ENCODE assay signal across 19 cellular contexts in the genomic region with DNA sequence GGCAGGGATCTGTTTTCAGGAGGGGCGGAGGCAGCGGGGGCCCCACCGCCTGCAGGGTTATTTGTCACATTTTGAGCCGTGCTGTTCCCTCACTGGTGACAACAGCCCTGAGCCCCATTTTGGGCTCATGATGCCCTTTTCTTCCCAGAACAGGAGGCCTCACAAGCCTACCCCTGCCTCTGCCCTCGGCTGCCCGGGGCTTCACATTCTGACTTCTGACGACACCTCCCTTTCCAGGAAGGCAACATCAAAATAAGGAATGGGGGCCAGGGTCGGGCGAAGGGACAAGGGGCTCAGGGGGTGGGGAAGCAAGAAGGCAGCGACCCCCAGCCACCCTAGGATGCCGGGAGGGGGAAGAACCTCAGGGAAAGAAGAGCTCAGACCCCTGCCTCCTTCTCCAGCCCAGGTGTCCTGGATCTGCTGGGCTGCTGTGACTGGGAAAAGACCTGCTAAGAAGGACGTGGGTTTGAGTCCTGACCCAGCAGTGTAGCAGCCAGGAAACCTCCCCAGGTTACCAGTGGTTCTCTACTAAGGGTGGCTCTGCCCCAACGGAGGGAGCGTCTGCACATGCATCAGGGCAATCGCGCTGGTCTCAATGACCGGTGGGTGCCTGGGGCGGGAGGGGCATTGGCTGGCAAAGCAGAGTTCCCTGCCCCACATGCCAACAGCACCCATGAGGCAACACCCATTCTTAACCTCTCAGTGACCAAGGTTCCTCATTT. TPM values are rescaled to one million over a fixed set of nuclear protein-coding genes. Genes with fewer than 3 reads are reported as not detected.
"Had no signal": no experiment of that assay in that cellular context is flagged by ENCODE, and none has a peak within 500 bp of the region (broad histone marks: within the 10 kb centered on the region; RNA-seq: fewer than 3 reads in every experiment).

No MANE protein-coding gene starts in this region.

- H3K9me3 ChIP-seq: ascending aorta, esophagus squamous epithelium, neutrophil had no signal

- H3K4me3 ChIP-seq: ascending aorta, esophagus squamous epithelium, lung had no signal

- H3K36me3 ChIP-seq: ascending aorta, esophagus squamous epithelium, neutrophil had no signal

- DNase-seq: activated CD4-positive, alpha-beta memory T cell treated with anti-CD3 and anti-CD28 coated beads, Interleukin-2, amount 10 ng/mL, durations not matched to agents 7 days and 5 days; activated CD4-positive, alpha-beta T cell treated with anti-CD3 and anti-CD28 coated beads for 36 hours; activated gamma-delta T cell treated with Interleukin-2 at 50 U/mL for 16 hours; activated T-cell treated with anti-CD3 and anti-CD28 coated beads, Interleukin-2, amount 50 U/mL, for 72 hours; esophagus squamous epithelium; foreskin fibroblast; head of caudate nucleus; left colon; naive thymus-derived CD4-positive, alpha-beta T cell; posterior cingulate gyrus; substantia nigra; T1000 had no signal

- H3K27ac ChIP-seq: ascending aorta, esophagus squamous epithelium, neutrophil, VCaP had no signal

- H3K4me1 ChIP-seq: ascending aorta had no signal

- ATAC-seq: activated CD4-positive, alpha-beta T cell treated with anti-CD3 and anti-CD28 coated beads for 36 hours; activated T-cell treated with anti-CD3 and anti-CD28 coated beads, Interleukin-2, amount 50 U/mL, for 72 hours; left colon; naive thymus-derived CD4-positive, alpha-beta T cell; stimulated activated effector memory CD8-positive, alpha-beta T cell treated with anti-CD3 and anti-CD28 coated beads, Interleukin-12 subunit alpha, Interleukin-12 subunit beta, amount 100 ng/mL, for 72 hours had no signal

- H3K27me3 ChIP-seq: ascending aorta had no signal

RNA-seq across cellular contexts. Expression of a gene that starts 2.4 kb away (rescaled TPM):
- total RNA-seq: ascending aorta, bronchial epithelial cell had no signal

RNA-seq across cellular contexts. Expression of a gene that starts 15.9 kb away (rescaled TPM):
- total RNA-seq: activated CD4-positive, alpha-beta memory T cell treated with anti-CD3 and anti-CD28 coated beads, Interleukin-2, amount 10 ng/mL, durations not matched to agents 7 days and 5 days; activated T-cell treated with anti-CD3 and anti-CD28 coated beads, Interleukin-2, amount 50 U/mL, for 72 hours; ascending aorta; bronchial epithelial cell; esophagus squamous epithelium; left colon; lung; skeletal muscle tissue had no signal

RNA-seq across cellular contexts. Expression of a gene that starts 23.5 kb away (rescaled TPM):
- total RNA-seq: activated CD4-positive, alpha-beta memory T cell treated with anti-CD3 and anti-CD28 coated beads, Interleukin-2, amount 10 ng/mL, durations not matched to agents 7 days and 5 days; activated CD4-positive, alpha-beta T cell treated with anti-CD3 and anti-CD28 coated beads for 36 hours; activated T-cell treated with anti-CD3 and anti-CD28 coated beads, Interleukin-2, amount 50 U/mL, for 72 hours; ascending aorta; bronchial epithelial cell; esophagus squamous epithelium; left colon; lung; naive thymus-derived CD4-positive, alpha-beta T cell; skeletal muscle tissue had no signal

RNA-seq across cellular contexts. Expression of a gene that starts 38.2 kb away (rescaled TPM):
- total RNA-seq: activated CD4-positive, alpha-beta memory T cell treated with anti-CD3 and anti-CD28 coated beads, Interleukin-2, amount 10 ng/mL, durations not matched to agents 7 days and 5 days; activated CD4-positive, alpha-beta T cell treated with anti-CD3 and anti-CD28 coated beads for 36 hours; activated T-cell treated with anti-CD3 and anti-CD28 coated beads, Interleukin-2, amount 50 U/mL, for 72 hours; ascending aorta; bronchial epithelial cell; esophagus squamous epithelium; left colon; lung; skeletal muscle tissue had no signal
